ENCODE assay signal across 11 cellular contexts in genomic region chr1:99005537-99005942, GRCh38. TPM values are rescaled to one million over a fixed set of nuclear protein-coding genes. Genes with fewer than 3 reads are reported as not detected.
DNase-seq lines count a peak whose midpoint lies in the region; ATAC-seq and TF ChIP-seq lines count a peak whose summit lies in the region.
"Had no signal": no experiment of that assay in that cellular context is flagged by ENCODE, and none has a peak within 500 bp of the region (broad histone marks: within the 10 kb centered on the region; RNA-seq: fewer than 3 reads in every experiment).

No MANE protein-coding gene starts in this region.

- 24% methylated on average over 8 of the region's 8 CpGs for WGBS in prostate gland

- no peak for DNase-seq in activated T-cell treated with anti-CD3 and anti-CD28 coated beads, Interleukin-2, amount 50 U/mL, for 24 hours
- DNase-seq in activated T-cell treated with anti-CD3 and anti-CD28 coated beads, Interleukin-2, amount 50 U/mL, for 48 hours, result no peak
- DNase-seq in head of caudate nucleus (peak in 34 of 42 donors; percentile 4 to 54 (median 20)), skeletal muscle cell (ENCODE audit: low read depth) (no peak), NCI-H69 (lab: John Stamatoyannopoulos, UW) (no peak), prostate gland (ENCODE audit: low spot score) (no peak)
- DNase-seq: activated CD4-positive, CD25-positive, alpha-beta regulatory T cell; RPMI8226 had no signal

- no peak overlapping the region for H3K27ac ChIP-seq in prostate gland

- TF ChIP-seq CTCF in prostate gland (IDR thresholded peaks at IDR 0.05), result no peak

- no peak for TF ChIP-seq POLR2A in prostate gland (IDR thresholded peaks at IDR 0.05)

- H3K4me3 Mint-ChIP-seq in activated T-cell treated with anti-CD3 and anti-CD28 coated beads, Interleukin-2, amount 50 U/mL, for 24 hours, result peak overlapping the region; percentile 49
- no peak overlapping the region for H3K4me3 Mint-ChIP-seq in stimulated activated memory B cell treated with anti-CD40 and anti-IgM and Interleukin-4, amounts not matched to agents 10 μg/mL and 1 μg/mL and 100 μg/mL, for 72 hours

- intact Hi-C loops in head of caudate nucleus (cut with DNase I), result no loop called here
- intact Hi-C loops in prostate gland (cut with DNase I), result no loop called here

- H3K9me3 ChIP-seq in prostate gland, result no peaks in the 10 kb centered on the region

- H3K27ac Mint-ChIP-seq in activated T-cell treated with anti-CD3 and anti-CD28 coated beads, Interleukin-2, amount 50 U/mL, for 24 hours, result no peak overlapping the region
- H3K27ac Mint-ChIP-seq in stimulated activated memory B cell treated with anti-CD40 and anti-IgM and Interleukin-4, amounts not matched to agents 10 μg/mL and 1 μg/mL and 100 μg/mL, for 72 hours, result no peak overlapping the region

- peak; percentile 83 for ATAC-seq in SK-N-SH treated with all-trans-retinoic acid at 6 μM for 48 hours
- ATAC-seq in stimulated activated memory B cell treated with anti-CD40 and anti-IgM and Interleukin-4, amounts not matched to agents 10 μg/mL and 1 μg/mL and 100 μg/mL, for 72 hours, result no peak

- H3K4me3 ChIP-seq in skeletal muscle cell (ENCODE audit: low read depth, low read length), result peak overlapping the region; percentile 48
- H3K4me3 ChIP-seq in prostate gland, result no peak overlapping the region
- H3K4me3 ChIP-seq: lung had no signal

- no peaks in the 10 kb centered on the region for H3K9me3 Mint-ChIP-seq in activated T-cell treated with anti-CD3 and anti-CD28 coated beads, Interleukin-2, amount 50 U/mL, for 24 hours
- no peaks in the 10 kb centered on the region for H3K9me3 Mint-ChIP-seq in stimulated activated memory B cell treated with anti-CD40 and anti-IgM and Interleukin-4, amounts not matched to agents 10 μg/mL and 1 μg/mL and 100 μg/mL, for 72 hours

- peaks cover 59% of the 10 kb centered on the region for H3K27me3 Mint-ChIP-seq in activated T-cell treated with anti-CD3 and anti-CD28 coated beads, Interleukin-2, amount 50 U/mL, for 24 hours
- peaks cover 31% of the 10 kb centered on the region for H3K27me3 Mint-ChIP-seq in stimulated activated memory B cell treated with anti-CD40 and anti-IgM and Interleukin-4, amounts not matched to agents 10 μg/mL and 1 μg/mL and 100 μg/mL, for 72 hours

- H3K27me3 ChIP-seq in prostate gland (replicated peaks; ENCODE audit: insufficient read depth), result peaks cover 9% of the 10 kb centered on the region

- H3K4me1 ChIP-seq in prostate gland (replicated peaks), result no peaks in the 10 kb centered on the region

- H3K36me3 Mint-ChIP-seq in activated T-cell treated with anti-CD3 and anti-CD28 coated beads, Interleukin-2, amount 50 U/mL, for 24 hours (ENCODE audit: low read depth), result no peaks in the 10 kb centered on the region
- no peaks in the 10 kb centered on the region for H3K36me3 Mint-ChIP-seq in stimulated activated memory B cell treated with anti-CD40 and anti-IgM and Interleukin-4, amounts not matched to agents 10 μg/mL and 1 μg/mL and 100 μg/mL, for 72 hours

- H3K4me1 Mint-ChIP-seq in activated T-cell treated with anti-CD3 and anti-CD28 coated beads, Interleukin-2, amount 50 U/mL, for 24 hours (ENCODE audit: low read depth), result peaks cover 4% of the 10 kb centered on the region
- no peaks in the 10 kb centered on the region for H3K4me1 Mint-ChIP-seq in stimulated activated memory B cell treated with anti-CD40 and anti-IgM and Interleukin-4, amounts not matched to agents 10 μg/mL and 1 μg/mL and 100 μg/mL, for 72 hours

- no peaks in the 10 kb centered on the region for H3K36me3 ChIP-seq in prostate gland

TF ChIP-seq in SK-N-SH treated with all-trans-retinoic acid at 6 μM for 48 hours, 23 proteins besides CTCF, POLR2A, EP300 and RAD21:
- no peak for TF ChIP-seq OSR1 (CRISPR knock-in tag; IDR thresholded peaks at IDR 0.05)
- TF ChIP-seq CSDC2 (CRISPR knock-in tag; IDR thresholded peaks at IDR 0.05), result no peak
- TF ChIP-seq SNAI2 (CRISPR knock-in tag; IDR thresholded peaks at IDR 0.05), result no peak
- no peak for TF ChIP-seq ZC3H10 (CRISPR knock-in tag; IDR thresholded peaks at IDR 0.05)
- no peak for TF ChIP-seq BACH2 (CRISPR knock-in tag; IDR thresholded peaks at IDR 0.05; ENCODE audit: borderline replicate concordance)
- no peak for TF ChIP-seq ZNF565 (CRISPR knock-in tag; conservative IDR thresholded peaks at IDR 0.05; ENCODE audit: low read depth)
- TF ChIP-seq ZFP3 (CRISPR knock-in tag; IDR thresholded peaks at IDR 0.05), result no peak
- no peak for TF ChIP-seq ARNTL (CRISPR knock-in tag; IDR thresholded peaks at IDR 0.05; ENCODE audit: borderline replicate concordance, low read depth)
- TF ChIP-seq, protein P1, sequence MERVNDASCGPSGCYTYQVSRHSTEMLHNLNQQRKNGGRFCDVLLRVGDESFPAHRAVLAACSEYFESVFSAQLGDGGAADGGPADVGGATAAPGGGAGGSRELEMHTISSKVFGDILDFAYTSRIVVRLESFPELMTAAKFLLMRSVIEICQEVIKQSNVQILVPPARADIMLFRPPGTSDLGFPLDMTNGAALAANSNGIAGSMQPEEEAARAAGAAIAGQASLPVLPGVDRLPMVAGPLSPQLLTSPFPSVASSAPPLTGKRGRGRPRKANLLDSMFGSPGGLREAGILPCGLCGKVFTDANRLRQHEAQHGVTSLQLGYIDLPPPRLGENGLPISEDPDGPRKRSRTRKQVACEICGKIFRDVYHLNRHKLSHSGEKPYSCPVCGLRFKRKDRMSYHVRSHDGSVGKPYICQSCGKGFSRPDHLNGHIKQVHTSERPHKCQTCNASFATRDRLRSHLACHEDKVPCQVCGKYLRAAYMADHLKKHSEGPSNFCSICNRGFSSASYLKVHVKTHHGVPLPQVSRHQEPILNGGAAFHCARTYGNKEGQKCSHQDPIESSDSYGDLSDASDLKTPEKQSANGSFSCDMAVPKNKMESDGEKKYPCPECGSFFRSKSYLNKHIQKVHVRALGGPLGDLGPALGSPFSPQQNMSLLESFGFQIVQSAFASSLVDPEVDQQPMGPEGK (CRISPR knock-in tag; IDR thresholded peaks at IDR 0.05; ENCODE audit: borderline replicate concordance), result no peak
- TF ChIP-seq ZNF70 (CRISPR knock-in tag; IDR thresholded peaks at IDR 0.05), result no peak
TF ChIP-seq in SK-N-SH treated with all-trans-retinoic acid at 6 μM for 48 hours: peak in this region for 0.

RNA-seq across cellular contexts. Expression of gene PLPPR5, which starts 0.9 kb away (rescaled TPM):
- 1 to 10 TPM in 1 of 2 donors, not detected in 1; 4.3 TPM for total RNA-seq in prostate gland

Comparison
In these comparisons a context has a peak if more than half of its experiments do, and no peak if none do; other contexts are left out.
1. DNase-seq: peak in head of caudate nucleus (34 of 42); none in activated T-cell treated with anti-CD3 and anti-CD28 coated beads, Interleukin-2, amount 50 U/mL, for 24 hours (single experiment), activated T-cell treated with anti-CD3 and anti-CD28 coated beads, Interleukin-2, amount 50 U/mL, for 48 hours (0 of 2), skeletal muscle cell (single experiment), NCI-H69 (single experiment) and prostate gland (single experiment).